20 cellular contexts compared by ENCODE assay signal in the genomic region with DNA sequence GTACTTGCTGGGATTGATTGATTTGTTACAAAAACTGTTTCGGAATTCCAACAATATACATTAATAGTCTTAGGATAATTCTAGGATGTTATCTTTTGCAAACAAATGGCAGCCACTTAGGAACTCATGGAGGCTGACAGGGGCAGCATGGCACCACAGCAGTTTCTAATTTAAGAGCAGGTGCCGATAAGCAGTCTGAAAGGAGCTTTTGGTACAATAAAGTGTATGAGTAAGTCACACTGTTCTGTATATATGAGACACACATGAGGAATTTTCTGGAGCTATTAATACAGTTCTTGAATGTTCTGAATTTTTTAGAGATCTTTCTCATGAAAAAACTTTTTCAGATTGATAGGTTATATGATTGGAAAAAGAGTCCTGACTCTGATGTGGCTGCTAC. TPM values are rescaled to one million over a fixed set of nuclear protein-coding genes. Genes with fewer than 3 reads are reported as not detected.
DNase-seq lines count a peak whose midpoint lies in the region; ATAC-seq lines count a peak whose summit lies in the region.
"Had no signal": no experiment of that assay in that cellular context is flagged by ENCODE, and none has a peak within 500 bp of the region (broad histone marks: within the 10 kb centered on the region; RNA-seq: fewer than 3 reads in every experiment).

No MANE protein-coding gene starts in this region.

- H3K36me3 ChIP-seq in skeletal muscle satellite cell (ENCODE audit: insufficient read depth, low read length) = peaks cover 44% of the 10 kb centered on the region

- intact Hi-C loops in Right ventricle myocardium superior (cut with DNase I) = no loop called here

- ATAC-seq in Right ventricle myocardium superior (ENCODE audit: poor library complexity) = peak; percentile 82
- ATAC-seq: activated T-helper 17 cell treated with anti-CD3 and anti-CD28 coated beads, Interleukin-2, amount 50 U/mL, for 72 hours; HepG2; lower lobe of right lung; naive thymus-derived CD8-positive, alpha-beta T cell had no signal

- no peaks in the 10 kb centered on the region for H3K27me3 ChIP-seq in skeletal muscle satellite cell (ENCODE audit: control insufficient read depth, insufficient read depth, low read length)
- H3K27me3 ChIP-seq: adrenal gland, spleen had no signal

- H3K4me2 ChIP-seq in skeletal muscle satellite cell (ENCODE audit: low read length) = peak overlapping the region; percentile 31

- no peaks in the 10 kb centered on the region for H3K9me3 ChIP-seq in skeletal muscle satellite cell (replicated peaks; ENCODE audit: low read length)
- H3K9me3 ChIP-seq: adrenal gland, lower lobe of right lung, spleen had no signal

- H3K9ac ChIP-seq in skeletal muscle satellite cell (ENCODE audit: low read depth, low read length) = peak overlapping the region; percentile 6

- DNase-seq in GM03348 (ENCODE audit: low spot score) = peak; percentile 52
- peak; percentile 23 for DNase-seq in amniotic epithelial cell (ENCODE audit: low read depth)
- no peak for DNase-seq in Right ventricle myocardium superior
- no peak for DNase-seq in hypothalamus (lab: John Stamatoyannopoulos, UW)
- no peak for DNase-seq in cerebellar cortex (ENCODE audit: low spot score)
- no peak for DNase-seq in stimulated activated CD4-positive, alpha-beta T cell treated with anti-CD3 and anti-CD28 coated beads, Interleukin-4, amount 100 ng/mL, for 24 hours
- DNase-seq: activated CD4-positive, alpha-beta memory T cell treated with anti-CD3 and anti-CD28 coated beads, Interleukin-2, amount 10 ng/mL, durations not matched to agents 7 days and 5 days; adrenal gland; DMS53; lower lobe of right lung; MV-4-11; naive thymus-derived CD8-positive, alpha-beta T cell; NCI-H187 treated with DMSO at 0.1 percent for 48 hours; NCI-H446; posterior cingulate gyrus; spleen; WERI-Rb-1 had no signal

- no peak overlapping the region for H3K4me3 ChIP-seq in skeletal muscle satellite cell (ENCODE audit: low read length)
- H3K4me3 ChIP-seq: adrenal gland, lower lobe of right lung, spleen had no signal

- peaks cover 21% of the 10 kb centered on the region for H3K4me1 ChIP-seq in skeletal muscle satellite cell (ENCODE audit: control insufficient read depth, insufficient read depth, low read length)
- H3K4me1 ChIP-seq: lower lobe of right lung, spleen had no signal

RNA-seq across cellular contexts. Expression of gene EIF5B, which starts 52.2 kb away (rescaled TPM):
- total RNA-seq in Right ventricle myocardium superior = 84.7 TPM
- 18.8 and 20.1 TPM in 2 replicates for total RNA-seq in skeletal muscle satellite cell (2012; rRNA removed)

RNA-seq across cellular contexts. Expression of gene TXNDC9, which starts 53.2 kb away (rescaled TPM):
- 16.6 TPM for total RNA-seq in Right ventricle myocardium superior
- 85.2 and 110 TPM in 2 replicates for total RNA-seq in skeletal muscle satellite cell (2012; rRNA removed)

Comparison
In these comparisons a context has a peak if more than half of its experiments do, and no peak if none do; other contexts are left out.
1. DNase-seq: peak in GM03348 (single experiment) and amniotic epithelial cell (single experiment); none in Right ventricle myocardium superior (single experiment), hypothalamus (0 of 51), cerebellar cortex (single experiment) and stimulated activated CD4-positive, alpha-beta T cell treated with anti-CD3 and anti-CD28 coated beads, Interleukin-4, amount 100 ng/mL, for 24 hours (single experiment).